34 cellular contexts compared by ENCODE assay signal in the genomic region with DNA sequence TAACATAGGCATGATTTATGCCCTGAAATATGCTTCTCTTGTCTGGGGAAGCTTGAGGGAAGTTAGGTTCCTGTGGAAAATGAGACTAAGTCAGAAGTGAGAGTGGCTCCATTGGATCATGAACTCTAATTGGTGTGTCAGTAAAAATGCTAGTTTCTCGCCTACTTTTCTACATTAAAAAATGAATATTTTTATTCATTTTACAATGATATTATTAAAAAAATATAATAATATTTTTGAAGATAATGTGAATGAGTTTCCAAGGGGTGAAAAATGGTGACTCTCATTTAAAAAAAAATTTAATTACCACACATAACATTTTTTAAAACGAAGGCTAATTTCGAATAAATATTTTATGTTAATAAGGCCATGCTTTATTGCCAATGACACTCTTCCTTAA.
"Had no signal": no experiment of that assay in that cellular context is flagged by ENCODE, and none has a peak within 500 bp of the region (broad histone marks: within the 10 kb centered on the region; RNA-seq: fewer than 3 reads in every experiment).

No MANE protein-coding gene starts in this region.

- DNase-seq: activated CD4-positive, alpha-beta T cell treated with anti-CD3 and anti-CD28 coated beads, Interleukin-2, amount 10 ng/mL, durations not matched to agents 24 days and 14 days; activated CD4-positive, alpha-beta T cell treated with anti-CD3 and anti-CD28 coated beads, Interleukin-2, amount 50 U/mL, for 4 hours; activated CD8-positive, alpha-beta T cell treated with anti-CD3 and anti-CD28 coated beads for 36 hours; activated effector memory CD4-positive, alpha-beta T cell treated with anti-CD3 and anti-CD28 coated beads, Interleukin-2, amount 50 U/mL, for 16 hours; activated naive CD4-positive, alpha-beta T cell; activated naive CD4-positive, alpha-beta T cell treated with anti-CD3 and anti-CD28 coated beads, Interleukin-2, amount 50 U/mL, for 16 hours; activated naive CD8-positive, alpha-beta T cell treated with anti-CD3 and anti-CD28 coated beads for 36 hours; activated T-cell treated with anti-CD3 and anti-CD28 coated beads, Interleukin-2, amount 50 U/mL, for 1 hour; activated T-cell treated with anti-CD3 and anti-CD28 coated beads, Interleukin-2, amount 50 U/mL, for 72 hours; amygdala; Karpas-422; MG63; NCI-H1048; NCI-H1105 treated with DMSO at 0.1 percent for 48 hours; NCI-H1436; NCI-H1694; NCI-H1930; NCI-H2081 treated with DMSO at 0.1 percent for 48 hours; NCI-H226; NCI-H446 treated with DMSO at 0.1 percent for 48 hours; NCI-H524; NCI-H69; RPMI8226; SIG-M5; SW 1271; T-helper 1 cell; T-helper 2 cell; T-helper 9 cell; WERI-Rb-1 had no signal

- H3K27ac ChIP-seq: ascending aorta, cardiac muscle cell, WERI-Rb-1 had no signal

- H3K36me3 ChIP-seq: ascending aorta, cardiac muscle cell, WERI-Rb-1 had no signal

- H3K27me3 ChIP-seq: ascending aorta, cardiac muscle cell, MG63 had no signal

- H3K9me3 Mint-ChIP-seq: activated CD4-positive, alpha-beta T cell treated with anti-CD3 and anti-CD28 coated beads, Interleukin-2, amount 10 ng/mL, durations not matched to agents 24 days and 14 days; activated CD8-positive, alpha-beta T cell treated with anti-CD3 and anti-CD28 coated beads for 36 hours; activated T-helper 17 cell treated with anti-CD3 and anti-CD28 coated beads, Interleukin-2, amount 50 U/mL, for 72 hours; central memory CD8-positive, alpha-beta T cell had no signal

- H3K4me1 ChIP-seq: ascending aorta had no signal

- H3K4me3 Mint-ChIP-seq: activated CD4-positive, alpha-beta T cell treated with anti-CD3 and anti-CD28 coated beads, Interleukin-2, amount 10 ng/mL, durations not matched to agents 24 days and 14 days; activated CD8-positive, alpha-beta T cell treated with anti-CD3 and anti-CD28 coated beads for 36 hours; activated naive CD8-positive, alpha-beta T cell treated with anti-CD3 and anti-CD28 coated beads for 36 hours; activated T-cell treated with anti-CD3 and anti-CD28 coated beads, Interleukin-2, amount 50 U/mL, for 72 hours; activated T-helper 17 cell treated with anti-CD3 and anti-CD28 coated beads, Interleukin-2, amount 50 U/mL, for 72 hours; central memory CD8-positive, alpha-beta T cell had no signal

- H3K27ac Mint-ChIP-seq: activated CD4-positive, alpha-beta T cell treated with anti-CD3 and anti-CD28 coated beads, Interleukin-2, amount 10 ng/mL, durations not matched to agents 24 days and 14 days; activated CD8-positive, alpha-beta T cell treated with anti-CD3 and anti-CD28 coated beads for 36 hours; activated naive CD8-positive, alpha-beta T cell treated with anti-CD3 and anti-CD28 coated beads for 36 hours; activated T-cell treated with anti-CD3 and anti-CD28 coated beads, Interleukin-2, amount 50 U/mL, for 72 hours; activated T-helper 17 cell treated with anti-CD3 and anti-CD28 coated beads, Interleukin-2, amount 50 U/mL, for 72 hours had no signal

- ATAC-seq: activated CD8-positive, alpha-beta T cell treated with anti-CD3 and anti-CD28 coated beads for 36 hours; activated T-cell treated with anti-CD3 and anti-CD28 coated beads, Interleukin-2, amount 50 U/mL, for 72 hours; activated T-helper 17 cell treated with anti-CD3 and anti-CD28 coated beads, Interleukin-2, amount 50 U/mL, for 72 hours; Panc1 had no signal

- H3K4me3 ChIP-seq: ascending aorta, cardiac muscle cell, MG63 had no signal

- H3K9me3 ChIP-seq: ascending aorta, MG63 had no signal

- H3K27me3 Mint-ChIP-seq: activated CD4-positive, alpha-beta T cell treated with anti-CD3 and anti-CD28 coated beads, Interleukin-2, amount 10 ng/mL, durations not matched to agents 24 days and 14 days; activated CD8-positive, alpha-beta T cell treated with anti-CD3 and anti-CD28 coated beads for 36 hours; activated naive CD8-positive, alpha-beta T cell treated with anti-CD3 and anti-CD28 coated beads for 36 hours; activated T-helper 17 cell treated with anti-CD3 and anti-CD28 coated beads, Interleukin-2, amount 50 U/mL, for 72 hours; central memory CD8-positive, alpha-beta T cell had no signal
